15 cellular contexts compared by ENCODE assay signal in the genomic region with DNA sequence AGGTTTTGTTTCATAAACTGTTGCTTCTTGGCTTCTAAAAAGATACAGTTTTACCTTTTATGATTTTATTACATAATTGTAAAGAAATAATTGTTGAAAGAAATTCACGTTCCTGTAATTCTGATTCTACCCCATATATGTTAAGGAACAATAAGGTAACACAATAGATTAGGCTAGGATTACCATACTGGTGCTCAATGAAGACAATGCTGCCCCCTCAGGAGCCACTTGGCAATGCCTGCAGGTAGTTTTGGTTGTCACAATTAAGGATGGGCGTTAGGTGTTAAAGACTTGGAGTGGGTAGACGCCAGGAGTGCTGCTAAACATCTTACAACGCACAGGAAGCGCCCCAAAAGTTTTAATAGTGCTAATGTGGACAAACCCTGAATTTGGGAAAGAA.
DNase-seq lines count a peak whose midpoint lies in the region; ATAC-seq and TF ChIP-seq lines count a peak whose summit lies in the region.
"Had no signal": no experiment of that assay in that cellular context is flagged by ENCODE, and none has a peak within 500 bp of the region (broad histone marks: within the 10 kb centered on the region; RNA-seq: fewer than 3 reads in every experiment).

No MANE protein-coding gene starts in this region.

- TF ChIP-seq POLR2A in suprapubic skin (IDR thresholded peaks at IDR 0.05) = no peak

- H3K27me3 ChIP-seq in GM23338 (ENCODE audit: insufficient read depth) (no peaks in the 10 kb centered on the region), NT2/D1 (ENCODE audit: insufficient read depth, insufficient read length) (no peaks in the 10 kb centered on the region), iPS DF 6.9 (ENCODE audit: control insufficient read depth, insufficient read depth, low read length) (no peaks in the 10 kb centered on the region), suprapubic skin (no peaks in the 10 kb centered on the region)

- H4K20me1 ChIP-seq in GM23338 (replicated peaks; ENCODE audit: insufficient read depth) = no peaks in the 10 kb centered on the region; the same call in 1 of the 2 replicates

- no peak for TF ChIP-seq EP300 in suprapubic skin (IDR thresholded peaks at IDR 0.05)

- ATAC-seq in GM23338 (peak; percentile 95), HG02623 (IDR thresholded peaks at IDR 0.05; ENCODE audit: unreplicated experiment) (no peak)

- H3K4me3 ChIP-seq in GM23338 = no peak overlapping the region
- H3K4me3 ChIP-seq in NT2/D1 (ENCODE audit: insufficient read length, low read depth) = no peak overlapping the region
- H3K4me3 ChIP-seq in iPS DF 6.9 (ENCODE audit: low read length) = no peak overlapping the region
- H3K4me3 ChIP-seq in suprapubic skin = no peak overlapping the region

- WGBS in iPS DF 6.9 (ENCODE audit: insufficient coverage, insufficient read length) = no CpG with 5 or more reads among the region's 5 CpGs
- WGBS in suprapubic skin = 52% methylated on average over 5 of the region's 5 CpGs

- H3F3A ChIP-seq in GM23338 (replicated peaks; ENCODE audit: low read depth) = no peaks in the 10 kb centered on the region

- peaks cover 14% of the 10 kb centered on the region for H3K27me3 Mint-ChIP-seq in GM23338 (ENCODE audit: insufficient read depth, low read depth, poor library complexity)

- H3K9me3 ChIP-seq in NT2/D1 (ENCODE audit: insufficient read depth, low read length) (no peaks in the 10 kb centered on the region), iPS DF 6.9 (ENCODE audit: control insufficient read depth, insufficient read depth, low read length) (no peaks in the 10 kb centered on the region), suprapubic skin (no peaks in the 10 kb centered on the region)

- no peaks in the 10 kb centered on the region; the same call in 2 of the 3 replicates for H3K9me3 Mint-ChIP-seq in GM23338

- H3K4me1 ChIP-seq in GM23338 (ENCODE audit: insufficient read depth) (peaks cover 19% of the 10 kb centered on the region), NT2/D1 (ENCODE audit: insufficient read depth, insufficient read length) (no peaks in the 10 kb centered on the region), iPS DF 6.9 (ENCODE audit: control insufficient read depth, insufficient read depth, low read length) (no peaks in the 10 kb centered on the region), suprapubic skin (no peaks in the 10 kb centered on the region)

- H3K4me1 Mint-ChIP-seq in GM23338 = peaks cover 49% of the 10 kb centered on the region

- no peaks in the 10 kb centered on the region for H3K9me2 ChIP-seq in GM23338 (ENCODE audit: insufficient read depth)

- peaks cover 22% of the 10 kb centered on the region; the same call in 2 of the 3 replicates for H3K36me3 Mint-ChIP-seq in GM23338 (ENCODE audit: low read depth)

- TF ChIP-seq CTCF in GM12872 (IDR thresholded peaks at IDR 0.05; ENCODE audit: insufficient read depth, low read depth, low read length) (peak; percentile 18; the same call in 1 of the 3 replicates), GM23338 (conservative IDR thresholded peaks at IDR 0.05; ENCODE audit: low read depth in 2 of 2) (peak; percentile 55 to 63), suprapubic skin (IDR thresholded peaks at IDR 0.05) (no peak)

- H3K36me3 ChIP-seq in GM23338 (ENCODE audit: insufficient read depth) (no peaks in the 10 kb centered on the region; the same call in 1 of the 2 replicates), NT2/D1 (ENCODE audit: insufficient read depth, insufficient read length, low read length) (no peaks in the 10 kb centered on the region), iPS DF 6.9 (ENCODE audit: control insufficient read depth, insufficient read depth, low read length) (no peaks in the 10 kb centered on the region), suprapubic skin (no peaks in the 10 kb centered on the region)

- DNase-seq in GM23338 (ENCODE audit: low spot score) (peak; percentile 73), NT2/D1 (ENCODE audit: low read depth, low spot score) (peak; percentile 9), iPS DF 6.9 (ENCODE audit: low read depth, low spot score) (peak; percentile 11), suprapubic skin (ENCODE audit: low spot score in 2 of 2) (no peak), medulla oblongata (ENCODE audit: extremely low spot score) (no peak)
- no peak for DNase-seq in activated CD4-positive, CD25-positive, alpha-beta regulatory T cell treated with anti-CD3 and anti-CD28 coated beads, Interleukin-2, amount 50 U/mL, for 72 hours
- DNase-seq: anterior cingulate cortex; C1 segment of cervical spinal cord; dermis blood vessel endothelial cell; GF-D8; stimulated activated CD4-positive, alpha-beta T cell treated with anti-CD3 and anti-CD28 coated beads, Interleukin-12 subunit alpha, Interleukin-12 subunit beta, amount 100 ng/mL, for 4 hours had no signal

- H3K79me2 ChIP-seq in GM23338 (replicated peaks; ENCODE audit: insufficient read depth) = peaks cover 66% of the 10 kb centered on the region

- H3K27ac Mint-ChIP-seq in GM23338 = no peak overlapping the region
- H3K27ac Mint-ChIP-seq: activated T-helper 2 cell treated with anti-CD3 and anti-CD28 coated beads, Interferon-gamma antibody, Interleukin-2, Interleukin-4, amounts not matched to agents 10 μg/mL and 5 μg/mL and 100 μg/mL, durations not matched to agents 14 hours and 24 hours and 36 hours had no signal

- H3K4me2 ChIP-seq in GM23338 = no peak overlapping the region

- H2AFZ ChIP-seq in GM23338 = no peak overlapping the region

- no peak overlapping the region for H3K9ac ChIP-seq in NT2/D1 (ENCODE audit: insufficient read length, low read depth)

- H3K4me3 Mint-ChIP-seq in GM23338 = no peak overlapping the region

- H3K27ac ChIP-seq in GM23338 (ENCODE audit: low read depth) (no peak overlapping the region), iPS DF 6.9 (ENCODE audit: low read length) (no peak overlapping the region), suprapubic skin (no peak overlapping the region)
- H3K27ac ChIP-seq: HL-60 had no signal

TF ChIP-seq in GM23338, 12 proteins besides CTCF, POLR2A, EP300 and RAD21 (continues in another document):
- TF ChIP-seq JUNB (IDR thresholded peaks at IDR 0.05; ENCODE audit: unreplicated experiment) = no peak
- TF ChIP-seq STAT1 (IDR thresholded peaks at IDR 0.05; ENCODE audit: unreplicated experiment) = no peak
- TF ChIP-seq, protein P1, sequence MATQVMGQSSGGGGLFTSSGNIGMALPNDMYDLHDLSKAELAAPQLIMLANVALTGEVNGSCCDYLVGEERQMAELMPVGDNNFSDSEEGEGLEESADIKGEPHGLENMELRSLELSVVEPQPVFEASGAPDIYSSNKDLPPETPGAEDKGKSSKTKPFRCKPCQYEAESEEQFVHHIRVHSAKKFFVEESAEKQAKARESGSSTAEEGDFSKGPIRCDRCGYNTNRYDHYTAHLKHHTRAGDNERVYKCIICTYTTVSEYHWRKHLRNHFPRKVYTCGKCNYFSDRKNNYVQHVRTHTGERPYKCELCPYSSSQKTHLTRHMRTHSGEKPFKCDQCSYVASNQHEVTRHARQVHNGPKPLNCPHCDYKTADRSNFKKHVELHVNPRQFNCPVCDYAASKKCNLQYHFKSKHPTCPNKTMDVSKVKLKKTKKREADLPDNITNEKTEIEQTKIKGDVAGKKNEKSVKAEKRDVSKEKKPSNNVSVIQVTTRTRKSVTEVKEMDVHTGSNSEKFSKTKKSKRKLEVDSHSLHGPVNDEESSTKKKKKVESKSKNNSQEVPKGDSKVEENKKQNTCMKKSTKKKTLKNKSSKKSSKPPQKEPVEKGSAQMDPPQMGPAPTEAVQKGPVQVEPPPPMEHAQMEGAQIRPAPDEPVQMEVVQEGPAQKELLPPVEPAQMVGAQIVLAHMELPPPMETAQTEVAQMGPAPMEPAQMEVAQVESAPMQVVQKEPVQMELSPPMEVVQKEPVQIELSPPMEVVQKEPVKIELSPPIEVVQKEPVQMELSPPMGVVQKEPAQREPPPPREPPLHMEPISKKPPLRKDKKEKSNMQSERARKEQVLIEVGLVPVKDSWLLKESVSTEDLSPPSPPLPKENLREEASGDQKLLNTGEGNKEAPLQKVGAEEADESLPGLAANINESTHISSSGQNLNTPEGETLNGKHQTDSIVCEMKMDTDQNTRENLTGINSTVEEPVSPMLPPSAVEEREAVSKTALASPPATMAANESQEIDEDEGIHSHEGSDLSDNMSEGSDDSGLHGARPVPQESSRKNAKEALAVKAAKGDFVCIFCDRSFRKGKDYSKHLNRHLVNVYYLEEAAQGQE (IDR thresholded peaks at IDR 0.05; ENCODE audit: unreplicated experiment) = no peak

Comparison
In these comparisons a context has a peak if more than half of its experiments do, and no peak if none do; other contexts are left out.
1. CTCF ChIP-seq: peak in GM12872 (single experiment) and GM23338 (2 of 2); none in suprapubic skin (0 of 2).
2. DNase-seq: peak in GM23338 (single experiment), NT2/D1 (single experiment) and iPS DF 6.9 (single experiment); none in suprapubic skin (0 of 2), medulla oblongata (single experiment) and activated CD4-positive, CD25-positive, alpha-beta regulatory T cell treated with anti-CD3 and anti-CD28 coated beads, Interleukin-2, amount 50 U/mL, for 72 hours (single experiment).